ENCODE assay signal across 16 cellular contexts in genomic region chr5:180173875-180174586, GRCh38. TPM values are rescaled to one million over a fixed set of nuclear protein-coding genes. Genes with fewer than 3 reads are reported as not detected.
A peak's percentile ranks its signal among the peaks of the same experiment; 100 is the strongest.
DNase-seq lines count a peak whose midpoint lies in the region; TF ChIP-seq lines count a peak whose summit lies in the region.
"Had no signal": no experiment of that assay in that cellular context is flagged by ENCODE, and none has a peak within 500 bp of the region (broad histone marks: within the 10 kb centered on the region; RNA-seq: fewer than 3 reads in every experiment).

No MANE protein-coding gene starts in this region.

- no peaks in the 10 kb centered on the region for H3K36me3 Mint-ChIP-seq in H9 (ENCODE audit: insufficient read depth in 1 of 3, low read depth in 3 of 3)
- no peaks in the 10 kb centered on the region for H3K36me3 Mint-ChIP-seq in chondrocyte (ENCODE audit: low read depth)
- H3K36me3 Mint-ChIP-seq: memory B cell; stimulated activated memory B cell treated with anti-CD40 and anti-IgM and Interleukin-4, amounts not matched to agents 10 μg/mL and 1 μg/mL and 100 μg/mL, for 72 hours had no signal

- H3K4me1 Mint-ChIP-seq in H9 (peaks cover 7 to 23% of the 10 kb centered on the region in 2 experiments), chondrocyte (ENCODE audit: low read depth) (peaks cover 25% of the 10 kb centered on the region)
- H3K4me1 Mint-ChIP-seq: memory B cell; stimulated activated memory B cell treated with anti-CD40 and anti-IgM and Interleukin-4, amounts not matched to agents 10 μg/mL and 1 μg/mL and 100 μg/mL, for 72 hours had no signal

- no peak overlapping the region for H3K4me2 ChIP-seq in H9 (ENCODE audit: insufficient read depth, insufficient read length, low read length)
- H3K4me2 ChIP-seq: BLaER1 treated with 17β-estradiol and CSF1 and Interleukin-3, amounts not matched to agents 10 nM and 100 nM had no signal

- no peak overlapping the region for H3K9ac ChIP-seq in H9 (ENCODE audit: extremely low read depth, insufficient read length, low read length)
- H3K9ac ChIP-seq: BLaER1 treated with 17β-estradiol and CSF1 and Interleukin-3, amounts not matched to agents 10 nM and 100 nM had no signal

- H3K9me3 ChIP-seq in H9 (ENCODE audit: control insufficient read depth, low read depth, low read length), result no peaks in the 10 kb centered on the region
- H3K9me3 ChIP-seq: BLaER1 treated with 17β-estradiol and CSF1 and Interleukin-3, amounts not matched to agents 10 nM and 100 nM had no signal

- H3K23me2 ChIP-seq in H9 (ENCODE audit: insufficient read length, low read depth, low read length, poor library complexity, severe bottlenecking), result no peaks in the 10 kb centered on the region

- H3K27me3 Mint-ChIP-seq in H9 (ENCODE audit: low read depth), result no peaks in the 10 kb centered on the region
- H3K27me3 Mint-ChIP-seq in chondrocyte (ENCODE audit: low read depth), result peaks cover 20% of the 10 kb centered on the region

- H3K4me3 Mint-ChIP-seq in H9, result peak overlapping the region in 1 of 2 experiments; percentile 25; a peak in 1 of 5 replicates
- H3K4me3 Mint-ChIP-seq in chondrocyte (ENCODE audit: unreplicated experiment), result no peak overlapping the region
- H3K4me3 Mint-ChIP-seq: activated T-helper 1 cell treated with anti-CD3 and anti-CD28 coated beads, Interleukin-12 subunit alpha, Interleukin-12 subunit beta, Interleukin-2, Interleukin-4 antibody, amounts not matched to agents 30 ng/mL and 10 ng/mL and 1 ng/mL, durations not matched to agents 14 hours and 24 hours and 36 hours; memory B cell; stimulated activated memory B cell treated with anti-CD40 and anti-IgM and Interleukin-4, amounts not matched to agents 10 μg/mL and 1 μg/mL and 100 μg/mL, for 72 hours had no signal

- H3K4me1 ChIP-seq in H9 (ENCODE audit: insufficient read depth, low read length), result no peaks in the 10 kb centered on the region; the same call in 1 of the 2 replicates

- TF ChIP-seq CTCF in H9 (conservative IDR thresholded peaks at IDR 0.05) (no peak), chondrocyte (IDR thresholded peaks at IDR 0.05) (no peak)

- no peaks in the 10 kb centered on the region for H3K27me3 ChIP-seq in H9 (ENCODE audit: insufficient read depth, low read length)

- H2AFZ ChIP-seq in H9 (ENCODE audit: low read length), result no peak overlapping the region

- no peak overlapping the region for H3K27ac ChIP-seq in H9 (ENCODE audit: insufficient read length, low read depth, low read length)
- H3K27ac ChIP-seq: BLaER1 treated with 17β-estradiol and CSF1 and Interleukin-3, amounts not matched to agents 10 nM and 100 nM had no signal

- H4K8ac ChIP-seq in H9 (replicated peaks; ENCODE audit: insufficient read length, low read depth, low read length), result peak overlapping the region; percentile 47

- H4K5ac ChIP-seq in H9 (ENCODE audit: insufficient read length, low read depth, low read length), result no peak overlapping the region

- no peak overlapping the region for H3K23ac ChIP-seq in H9 (ENCODE audit: insufficient read length, low read depth, low read length)

- H3K79me1 ChIP-seq in H9 (ENCODE audit: insufficient read depth, low read depth, low read length, poor library complexity, severe bottlenecking), result no peaks in the 10 kb centered on the region

- H2BK5ac ChIP-seq in H9 (ENCODE audit: insufficient read length, low read length), result no peak overlapping the region

- no peak overlapping the region for H3K18ac ChIP-seq in H9 (ENCODE audit: insufficient read length, low read depth, low read length)

- H2BK15ac ChIP-seq in H9 (ENCODE audit: low read depth, low read length), result no peak overlapping the region

- H3T11ph ChIP-seq in H9 (ENCODE audit: low read length), result no peak overlapping the region

- H4K91ac ChIP-seq in H9 (ENCODE audit: insufficient read length, low read depth, low read length), result no peak overlapping the region

- no peaks in the 10 kb centered on the region for H4K20me1 ChIP-seq in H9 (ENCODE audit: control insufficient read depth, insufficient read depth, insufficient read length)
- H4K20me1 ChIP-seq: BLaER1 treated with 17β-estradiol and CSF1 and Interleukin-3, amounts not matched to agents 10 nM and 100 nM had no signal

- DNase-seq in H9 (no peak), chondrocyte (ENCODE audit: low spot score) (no peak), kidney glomerular epithelial cell (lab: John Stamatoyannopoulos, UW) (peak; percentile 43), stromal cell of bone marrow (ENCODE audit: low read depth) (peak; percentile 8), NCI-H1048 (lab: John Stamatoyannopoulos, UW) (no peak), cerebellar cortex (ENCODE audit: low spot score) (no peak), SIG-M5 treated with dmso at 0.1 percent for 504 hours (lab: John Stamatoyannopoulos, UW; ENCODE audit: unreplicated experiment) (no peak)
- DNase-seq in activated CD4-positive, alpha-beta T cell treated with anti-CD3 and anti-CD28 coated beads for 4 hours, result no peak
- DNase-seq: activated CD4-positive, alpha-beta T cell treated with anti-CD3 and anti-CD28 coated beads for 48 hours; PC-3; stimulated activated CD4-positive, alpha-beta T cell treated with anti-CD3 and anti-CD28 coated beads, Interleukin-4, amount 100 ng/mL, for 24 hours had no signal

- H2BK120ac ChIP-seq in H9 (ENCODE audit: low read depth, low read length, poor library complexity, severe bottlenecking), result no peak overlapping the region

- no peak overlapping the region for H3K56ac ChIP-seq in H9 (ENCODE audit: insufficient read length, low read depth, low read length)

- no peaks in the 10 kb centered on the region for H3K79me2 ChIP-seq in H9 (ENCODE audit: insufficient read depth, low read length)

- no peaks in the 10 kb centered on the region for H3K9me3 Mint-ChIP-seq in H9
- H3K9me3 Mint-ChIP-seq in chondrocyte (ENCODE audit: low read depth), result no peaks in the 10 kb centered on the region
- H3K9me3 Mint-ChIP-seq: activated T-helper 1 cell treated with anti-CD3 and anti-CD28 coated beads, Interleukin-12 subunit alpha, Interleukin-12 subunit beta, Interleukin-2, Interleukin-4 antibody, amounts not matched to agents 30 ng/mL and 10 ng/mL and 1 ng/mL, durations not matched to agents 14 hours and 24 hours and 36 hours; memory B cell; stimulated activated memory B cell treated with anti-CD40 and anti-IgM and Interleukin-4, amounts not matched to agents 10 μg/mL and 1 μg/mL and 100 μg/mL, for 72 hours had no signal

- WGBS in H9 (ENCODE audit: extremely low coverage, insufficient read length, low lambda C conversion rate), result no CpG with 5 or more reads among the region's 27 CpGs

- no peak overlapping the region for H3K4ac ChIP-seq in H9 (ENCODE audit: low read depth, low read length)

- H3K27ac Mint-ChIP-seq in H9, result no peak overlapping the region; a peak in 1 of 7 replicates
- H3K27ac Mint-ChIP-seq in chondrocyte (ENCODE audit: unreplicated experiment), result peak overlapping the region; percentile 71
- H3K27ac Mint-ChIP-seq: activated T-helper 1 cell treated with anti-CD3 and anti-CD28 coated beads, Interleukin-12 subunit alpha, Interleukin-12 subunit beta, Interleukin-2, Interleukin-4 antibody, amounts not matched to agents 30 ng/mL and 10 ng/mL and 1 ng/mL, durations not matched to agents 14 hours and 24 hours and 36 hours; memory B cell; stimulated activated memory B cell treated with anti-CD40 and anti-IgM and Interleukin-4, amounts not matched to agents 10 μg/mL and 1 μg/mL and 100 μg/mL, for 72 hours had no signal

- no peak overlapping the region for H2BK20ac ChIP-seq in H9 (ENCODE audit: low read depth, low read length, poor library complexity, severe bottlenecking)

- H3K14ac ChIP-seq in H9 (ENCODE audit: insufficient read depth, low read length), result no peak overlapping the region

- no peak overlapping the region for H2AK5ac ChIP-seq in H9 (ENCODE audit: insufficient read length, low read length)

- H2BK12ac ChIP-seq in H9 (ENCODE audit: insufficient read length, low read depth, low read length), result no peak overlapping the region

RNA-seq across cellular contexts. Expression of gene RASGEF1C, which starts 35.0 kb away (rescaled TPM):
- total RNA-seq in H9 (2021) (0.83 and 0.90 TPM in 2 replicates), chondrocyte (not detected in 3 replicates)
- total RNA-seq: activated T-helper 1 cell treated with anti-CD3 and anti-CD28 coated beads, Interleukin-12 subunit alpha, Interleukin-12 subunit beta, Interleukin-2, Interleukin-4 antibody, amounts not matched to agents 30 ng/mL and 10 ng/mL and 1 ng/mL, durations not matched to agents 14 hours and 24 hours and 36 hours; T-helper 1 cell treated with Interleukin-12 subunit alpha and Interleukin-12 subunit beta and Interleukin-4 antibody, amounts not matched to agents 30 ng/mL and 1 ng/mL, for 36 hours had no signal

Comparison
In these comparisons a context has a peak if more than half of its experiments do, and no peak if none do; other contexts are left out.
1. DNase-seq: peak in kidney glomerular epithelial cell (single experiment) and stromal cell of bone marrow (single experiment); none in H9 (single experiment), chondrocyte (single experiment), NCI-H1048 (single experiment), activated CD4-positive, alpha-beta T cell treated with anti-CD3 and anti-CD28 coated beads for 4 hours (0 of 2), cerebellar cortex (single experiment) and SIG-M5 treated with dmso at 0.1 percent for 504 hours (single experiment).